ENCODE assay signal across 19 cellular contexts in genomic region chr14:65084554-65085190, GRCh38.
"Had no signal": no experiment of that assay in that cellular context is flagged by ENCODE, and none has a peak within 500 bp of the region (broad histone marks: within the 10 kb centered on the region; RNA-seq: fewer than 3 reads in every experiment).

No MANE protein-coding gene starts in this region.

- DNase-seq: activated CD4-positive, alpha-beta memory T cell treated with anti-CD3 and anti-CD28 coated beads for 36 hours; activated effector memory CD4-positive, alpha-beta T cell treated with anti-CD3 and anti-CD28 coated beads, Interleukin-2, amount 50 U/mL, for 16 hours; activated T-cell treated with anti-CD3 and anti-CD28 coated beads for 4 hours; adrenal gland; dorsolateral prefrontal cortex; foreskin fibroblast; hypothalamus; islet precursor cell; midbrain; right lobe of liver; stimulated activated CD4-positive, alpha-beta T cell treated with anti-CD3 and anti-CD28 coated beads, Interleukin-4, amount 100 ng/mL, for 1 hour; SW 1271; testis had no signal

- H3K27ac ChIP-seq: adrenal gland, epithelial cell of prostate, right lobe of liver had no signal

- H3K4me3 ChIP-seq: adrenal gland, dorsolateral prefrontal cortex, prostate gland, right lobe of liver, smooth muscle cell, testis had no signal

- H3K27me3 ChIP-seq: adrenal gland, dorsolateral prefrontal cortex, right lobe of liver, testis had no signal

- ATAC-seq: activated naive CD4-positive, alpha-beta T cell treated with anti-CD3 and anti-CD28 coated beads, Interleukin-2, amount 50 U/mL, for 72 hours; right lobe of liver had no signal

- H3K27ac Mint-ChIP-seq: activated CD4-positive, alpha-beta memory T cell treated with anti-CD3 and anti-CD28 coated beads for 36 hours; T-helper 2 cell treated with Interferon-gamma antibody and Interleukin-4, amounts not matched to agents 5 μg/mL and 100 μg/mL, for 36 hours; type B pancreatic cell had no signal

- H3K27me3 Mint-ChIP-seq: activated CD4-positive, alpha-beta memory T cell treated with anti-CD3 and anti-CD28 coated beads for 36 hours; type B pancreatic cell had no signal

- H3K9me3 ChIP-seq: adrenal gland, prostate gland, right lobe of liver, testis had no signal

- H3K4me3 Mint-ChIP-seq: activated CD4-positive, alpha-beta memory T cell treated with anti-CD3 and anti-CD28 coated beads for 36 hours; T-helper 2 cell treated with Interferon-gamma antibody and Interleukin-4, amounts not matched to agents 5 μg/mL and 100 μg/mL, for 36 hours; type B pancreatic cell had no signal
